10 cellular contexts compared by ENCODE assay signal in the genomic region with DNA sequence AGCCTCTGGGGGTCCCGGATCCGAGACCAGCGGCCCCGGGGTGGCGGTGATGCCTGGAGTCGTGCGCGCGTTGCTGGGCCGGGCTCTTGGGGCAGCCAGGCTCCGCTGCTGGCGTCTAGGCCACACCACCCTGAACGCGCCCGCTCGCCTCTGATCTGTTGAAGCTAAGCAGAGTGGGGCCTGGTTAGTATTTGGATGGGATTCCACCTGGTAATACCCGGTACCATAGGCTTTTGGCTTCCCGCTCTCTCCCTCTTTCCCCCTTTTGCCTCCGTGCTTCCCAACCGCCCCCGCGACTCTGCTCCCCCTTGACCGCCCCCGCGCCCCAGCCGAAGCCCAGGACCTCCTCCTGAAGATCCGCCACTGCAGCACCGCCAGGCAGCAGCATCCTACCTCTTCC.
DNase-seq lines count a peak whose midpoint lies in the region; ATAC-seq, FAIRE-seq and TF ChIP-seq lines count a peak whose summit lies in the region.
"Had no signal": no experiment of that assay in that cellular context is flagged by ENCODE, and none has a peak within 500 bp of the region (broad histone marks: within the 10 kb centered on the region; RNA-seq: fewer than 3 reads in every experiment).

No MANE protein-coding gene starts in this region.

- H3K4me3 ChIP-seq in A673 (ENCODE audit: low read depth, low read length, poor library complexity, severe bottlenecking): no peak overlapping the region
- peak overlapping the region; percentile 23; the same call in 1 of the 2 replicates for H3K4me3 ChIP-seq in H7 (ENCODE audit: insufficient read depth, low read depth, low read length)
- peak overlapping the region; percentile 24 to 25 for H3K4me3 ChIP-seq in small intestine (ENCODE audit: low read depth in 1 of 2, low read length in 2 of 2)
- H3K4me3 ChIP-seq: skin epidermis had no signal

- no peak overlapping the region for H3K27ac ChIP-seq in A673 (ENCODE audit: low read depth, low read length, poor library complexity, severe bottlenecking)
- no peak overlapping the region for H3K27ac ChIP-seq in small intestine (ENCODE audit: low read depth in 1 of 2, low read length in 1 of 2)
- H3K27ac ChIP-seq: skin epidermis had no signal

- ATAC-seq in HG03439 (IDR thresholded peaks at IDR 0.05; ENCODE audit: unreplicated experiment): no peak

- TF ChIP-seq CTCF in A673 (conservative IDR thresholded peaks at IDR 0.05; ENCODE audit: low read depth, low read length): no peak

- H3K36me3 ChIP-seq in A673 (ENCODE audit: insufficient read depth, low read length, poor library complexity, severe bottlenecking): no peaks in the 10 kb centered on the region
- H3K36me3 ChIP-seq in H7 (replicated peaks; ENCODE audit: control insufficient read depth, insufficient read depth, low read length): no peaks in the 10 kb centered on the region
- no peaks in the 10 kb centered on the region for H3K36me3 ChIP-seq in small intestine (ENCODE audit: control insufficient read depth in 2 of 2, insufficient read depth in 2 of 2, low read length in 2 of 2)

- FAIRE-seq in small intestine (lab: Jason Lieb, UNC): no peak
- FAIRE-seq: GM18507 had no signal

- H3K4me1 ChIP-seq in A673 (ENCODE audit: insufficient read depth, low read length, poor library complexity, severe bottlenecking): no peaks in the 10 kb centered on the region
- no peaks in the 10 kb centered on the region for H3K4me1 ChIP-seq in small intestine (ENCODE audit: control insufficient read depth in 2 of 2, insufficient read depth in 1 of 2, low read depth in 1 of 2, low read length in 1 of 2)

- no TSS peak for BruUV-seq in A673 (replicated peaks; lab: Mats Ljungman, UMichigan)

- WGBS in small intestine, 3 donors: 57 to 82% (median 67%) methylated on average over 24 to 28 of the region's 28 CpGs

- POLR2A ChIA-PET in A673 (lab: Charles Lee; ENCODE audit: low non-redundant PET): no interaction called here

- intact Hi-C loops in A673 (cut with micrococcal nuclease; ENCODE audit: unreplicated experiment): no loop called here

- DNase-seq in A673 (ENCODE audit: low spot score) (peak; percentile 15), H7 (peak; percentile 57), SW480 (ENCODE audit: low spot score) (peak; percentile 50), glomerular visceral epithelial cell (ENCODE audit: extremely low spot score) (peak; percentile 43), small intestine (no peak), GOT3 (lab: John Stamatoyannopoulos, UW) (no peak), GM19240 (ENCODE audit: insufficient read length, low spot score) (no peak)

- H3K27me3 ChIP-seq in A673 (replicated peaks; ENCODE audit: insufficient read depth, low read depth, low read length, poor library complexity) (no peaks in the 10 kb centered on the region), H7 (ENCODE audit: control insufficient read depth, insufficient read depth, low read length) (peaks cover 2% of the 10 kb centered on the region; the same call in 1 of the 2 replicates), small intestine (ENCODE audit: control insufficient read depth in 2 of 2, insufficient read depth in 2 of 2, low read length in 2 of 2) (no peaks in the 10 kb centered on the region)

- CTCF ChIA-PET in A673 (lab: Charles Lee): no interaction called here

- H3K9me3 ChIP-seq in A673 (ENCODE audit: low read depth, low read length, poor library complexity, severe bottlenecking): peaks cover 35% of the 10 kb centered on the region
- H3K9me3 ChIP-seq in small intestine (ENCODE audit: control insufficient read depth, low read depth): peaks cover 18% of the 10 kb centered on the region

Comparison
In these comparisons a context has a peak if more than half of its experiments do, and no peak if none do; other contexts are left out.
1. DNase-seq: peak in A673 (single experiment), H7 (single experiment), SW480 (single experiment) and glomerular visceral epithelial cell (single experiment); none in small intestine (single experiment), GOT3 (single experiment) and GM19240 (single experiment).